Comparison of ENCODE assay signal across 24 cellular contexts in the genomic region with DNA sequence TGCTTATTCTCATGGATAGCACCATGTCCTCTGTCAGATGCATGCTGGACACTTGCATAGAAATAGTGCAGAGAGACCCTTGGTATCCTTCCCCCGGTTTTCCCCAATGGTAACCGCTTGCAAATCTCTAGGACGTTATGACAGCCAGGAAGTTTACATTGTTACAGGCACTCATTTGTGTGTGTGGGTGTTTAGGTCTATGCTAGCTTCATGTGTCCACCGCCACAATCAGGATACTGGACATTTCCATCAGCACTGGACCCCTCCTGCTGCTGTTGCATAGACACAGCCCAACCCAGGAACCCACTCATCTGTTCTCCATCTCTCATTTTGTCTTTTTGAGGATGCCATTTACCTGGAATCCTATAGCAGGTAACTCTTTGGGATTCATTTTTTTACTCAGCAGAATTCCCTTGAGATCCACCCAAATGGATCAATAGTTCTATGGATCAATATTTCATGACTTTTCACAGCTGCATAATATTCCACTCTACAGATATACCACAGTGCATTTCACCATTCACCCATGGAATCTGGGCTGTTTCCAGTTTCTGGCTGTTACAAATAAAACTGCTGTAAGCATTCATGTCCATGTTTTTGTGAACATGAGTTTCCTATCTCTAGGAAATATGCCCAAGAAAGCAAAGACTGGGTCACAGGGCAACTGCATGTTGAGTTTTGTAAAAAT. TPM values are rescaled to one million over a fixed set of nuclear protein-coding genes. Genes with fewer than 3 reads are reported as not detected.
A peak's percentile ranks its signal among the peaks of the same experiment; 100 is the strongest.
DNase-seq lines count a peak whose midpoint lies in the region; ATAC-seq and TF ChIP-seq lines count a peak whose summit lies in the region.
"Had no signal": no experiment of that assay in that cellular context is flagged by ENCODE, and none has a peak within 500 bp of the region (broad histone marks: within the 10 kb centered on the region; RNA-seq: fewer than 3 reads in every experiment).

No MANE protein-coding gene starts in this region.

- H3K4me1 Mint-ChIP-seq in activated CD8-positive, alpha-beta T cell treated with anti-CD3 and anti-CD28 coated beads for 36 hours (ENCODE audit: low read depth) = peaks cover 3% of the 10 kb centered on the region
- H3K4me1 Mint-ChIP-seq in activated CD8-positive, alpha-beta T cell treated with anti-CD3 and anti-CD28 coated beads, Interleukin-2, amount 10 ng/mL, durations not matched to agents 7 days and 5 days (ENCODE audit: low read depth) = no peaks in the 10 kb centered on the region
- peaks cover 2 to 3% of the 10 kb centered on the region in 2 experiments; a peak in 2 of 4 replicates for H3K4me1 Mint-ChIP-seq in H9
- H3K4me1 Mint-ChIP-seq: activated naive CD4-positive, alpha-beta T cell treated with anti-CD3 and anti-CD28 coated beads, Interleukin-2, amount 50 U/mL, for 24 hours had no signal

- no peak overlapping the region for H3T11ph ChIP-seq in H9 (ENCODE audit: low read length)

- no peak overlapping the region for H3K27ac Mint-ChIP-seq in activated CD8-positive, alpha-beta T cell treated with anti-CD3 and anti-CD28 coated beads for 36 hours
- H3K27ac Mint-ChIP-seq in activated CD8-positive, alpha-beta T cell treated with anti-CD3 and anti-CD28 coated beads, Interleukin-2, amount 10 ng/mL, durations not matched to agents 7 days and 5 days = no peak overlapping the region
- no peak overlapping the region for H3K27ac Mint-ChIP-seq in H9
- H3K27ac Mint-ChIP-seq: activated CD4-positive, alpha-beta memory T cell treated with anti-CD3 and anti-CD28 coated beads, Interleukin-2, amount 10 ng/mL, durations not matched to agents 7 days and 5 days; activated naive CD4-positive, alpha-beta T cell treated with anti-CD3 and anti-CD28 coated beads, Interleukin-2, amount 50 U/mL, for 24 hours; nephron progenitor cell; T-helper 1 cell treated with Interleukin-12 subunit alpha and Interleukin-12 subunit beta and Interleukin-4 antibody, amounts not matched to agents 30 μg/mL and 1 μg/mL, for 36 hours had no signal

- H2BK20ac ChIP-seq in H9 (ENCODE audit: low read depth, low read length, poor library complexity, severe bottlenecking) = no peak overlapping the region

- H3K4me2 ChIP-seq in H9 (ENCODE audit: insufficient read depth, insufficient read length, low read length) (no peak overlapping the region), neuronal stem cell (ENCODE audit: insufficient read depth, low read length, poor library complexity, severe bottlenecking) (no peak overlapping the region)

- peaks cover 28% of the 10 kb centered on the region for H3K27me3 Mint-ChIP-seq in activated CD8-positive, alpha-beta T cell treated with anti-CD3 and anti-CD28 coated beads for 36 hours
- peaks cover 42% of the 10 kb centered on the region for H3K27me3 Mint-ChIP-seq in activated CD8-positive, alpha-beta T cell treated with anti-CD3 and anti-CD28 coated beads, Interleukin-2, amount 10 ng/mL, durations not matched to agents 7 days and 5 days (ENCODE audit: low read depth)
- H3K27me3 Mint-ChIP-seq in H9 (ENCODE audit: low read depth) = peaks cover 62% of the 10 kb centered on the region

- no peak overlapping the region for H3K4me3 Mint-ChIP-seq in activated CD8-positive, alpha-beta T cell treated with anti-CD3 and anti-CD28 coated beads for 36 hours
- H3K4me3 Mint-ChIP-seq in activated CD8-positive, alpha-beta T cell treated with anti-CD3 and anti-CD28 coated beads, Interleukin-2, amount 10 ng/mL, durations not matched to agents 7 days and 5 days = no peak overlapping the region
- no peak overlapping the region for H3K4me3 Mint-ChIP-seq in H9
- H3K4me3 Mint-ChIP-seq: activated CD4-positive, alpha-beta memory T cell treated with anti-CD3 and anti-CD28 coated beads, Interleukin-2, amount 10 ng/mL, durations not matched to agents 7 days and 5 days; activated naive CD4-positive, alpha-beta T cell treated with anti-CD3 and anti-CD28 coated beads, Interleukin-2, amount 50 U/mL, for 24 hours; nephron progenitor cell; T-helper 1 cell treated with Interleukin-12 subunit alpha and Interleukin-12 subunit beta and Interleukin-4 antibody, amounts not matched to agents 30 μg/mL and 1 μg/mL, for 36 hours had no signal

- H3K27ac ChIP-seq in H9 (ENCODE audit: insufficient read length, low read depth, low read length) = no peak overlapping the region
- H3K27ac ChIP-seq in RWPE1 = no peak overlapping the region
- H3K27ac ChIP-seq in neuronal stem cell (replicated peaks; ENCODE audit: low read length) = no peak overlapping the region
- H3K27ac ChIP-seq: pancreas, SK-N-MC, suprapubic skin, upper lobe of right lung had no signal

- no peaks in the 10 kb centered on the region for H3K23me2 ChIP-seq in H9 (ENCODE audit: insufficient read length, low read depth, low read length, poor library complexity, severe bottlenecking)

- no peaks in the 10 kb centered on the region for H4K20me1 ChIP-seq in H9 (ENCODE audit: control insufficient read depth, insufficient read depth, insufficient read length)

- no peak overlapping the region for H3K56ac ChIP-seq in H9 (ENCODE audit: insufficient read length, low read depth, low read length)

- no peaks in the 10 kb centered on the region for H3K4me1 ChIP-seq in H9 (ENCODE audit: insufficient read depth, low read length)
- H3K4me1 ChIP-seq in neuronal stem cell (ENCODE audit: control insufficient read depth in 2 of 2, insufficient read depth in 1 of 2, low read depth in 1 of 2, low read length in 2 of 2) = no peaks in the 10 kb centered on the region
- H3K4me1 ChIP-seq: pancreas, upper lobe of right lung had no signal

- H3K23ac ChIP-seq in H9 (ENCODE audit: insufficient read length, low read depth, low read length) (no peak overlapping the region), neuronal stem cell (ENCODE audit: low read depth, low read length, poor library complexity) (peak overlapping the region; percentile 1)

- H2BK15ac ChIP-seq in H9 (ENCODE audit: low read depth, low read length) (no peak overlapping the region), neuronal stem cell (ENCODE audit: low read length) (no peak overlapping the region)

- intact Hi-C loops in activated CD8-positive, alpha-beta T cell treated with anti-CD3 and anti-CD28 coated beads for 36 hours (cut with micrococcal nuclease) = loop anchor here (5.0 kb wide), 1 partner anchor 472 kb away; no protein-coding TSS in a partner anchor

- no peak overlapping the region for H2BK5ac ChIP-seq in H9 (ENCODE audit: insufficient read length, low read length)
- no peak overlapping the region for H2BK5ac ChIP-seq in neuronal stem cell (ENCODE audit: low read length)

- H2BK12ac ChIP-seq in H9 (ENCODE audit: insufficient read length, low read depth, low read length) = no peak overlapping the region
- H2BK12ac ChIP-seq in neuronal stem cell (ENCODE audit: low read length) = no peak overlapping the region

- no CpG with 5 or more reads among the region's 4 CpGs for WGBS in H9 (ENCODE audit: extremely low coverage, insufficient read length, low lambda C conversion rate)
- WGBS in neuronal stem cell (ENCODE audit: extremely low coverage in 2 of 2, insufficient read length in 2 of 2, insufficient replicate concordance in 1 of 2), 2 donors = no CpG with 5 or more reads among the region's 4 CpGs

- no peak overlapping the region for H2AK5ac ChIP-seq in H9 (ENCODE audit: insufficient read length, low read length)
- no peak overlapping the region for H2AK5ac ChIP-seq in neuronal stem cell (ENCODE audit: low read depth, low read length)

- no peaks in the 10 kb centered on the region for H3K9me3 ChIP-seq in H9 (ENCODE audit: control insufficient read depth, low read depth, low read length)
- H3K9me3 ChIP-seq in neuronal stem cell (replicated peaks in 1 of 2; ENCODE audit: control insufficient read depth in 2 of 2, insufficient read depth in 1 of 2, low read depth in 1 of 2, low read length in 2 of 2) = peaks cover 3 to 7% of the 10 kb centered on the region in 2 donors
- H3K9me3 ChIP-seq: mucosa of descending colon, pancreas, suprapubic skin had no signal

- H2BK120ac ChIP-seq in H9 (ENCODE audit: low read depth, low read length, poor library complexity, severe bottlenecking) (no peak overlapping the region), neuronal stem cell (ENCODE audit: low read depth, low read length) (no peak overlapping the region)

- peak; percentile 25 for TF ChIP-seq CTCF in activated CD8-positive, alpha-beta T cell treated with anti-CD3 and anti-CD28 coated beads for 36 hours (IDR thresholded peaks at IDR 0.05)
- TF ChIP-seq CTCF in H9 (conservative IDR thresholded peaks at IDR 0.05) = 0 out of 3 replicates have a peak, but pooled peaks have one; percentile 6
- TF ChIP-seq CTCF in RWPE1 (conservative IDR thresholded peaks at IDR 0.05; ENCODE audit: low read depth) = 0 out of 2 replicates have a peak, but pooled peaks have one; percentile 1
- no peak for TF ChIP-seq CTCF in omental fat pad (IDR thresholded peaks at IDR 0.05)

- H4K91ac ChIP-seq in H9 (ENCODE audit: insufficient read length, low read depth, low read length) = no peak overlapping the region
- H4K91ac ChIP-seq in neuronal stem cell (ENCODE audit: low read depth, low read length, poor library complexity) = peak overlapping the region; percentile 53

- H4K8ac ChIP-seq in H9 (replicated peaks; ENCODE audit: insufficient read length, low read depth, low read length) (no peak overlapping the region), neuronal stem cell (ENCODE audit: low read depth, low read length) (no peak overlapping the region)

- no peaks in the 10 kb centered on the region for H3K36me3 Mint-ChIP-seq in activated CD8-positive, alpha-beta T cell treated with anti-CD3 and anti-CD28 coated beads for 36 hours (ENCODE audit: low read depth)
- no peaks in the 10 kb centered on the region for H3K36me3 Mint-ChIP-seq in activated CD8-positive, alpha-beta T cell treated with anti-CD3 and anti-CD28 coated beads, Interleukin-2, amount 10 ng/mL, durations not matched to agents 7 days and 5 days (ENCODE audit: low read depth)
- no peaks in the 10 kb centered on the region for H3K36me3 Mint-ChIP-seq in H9 (ENCODE audit: insufficient read depth in 1 of 3, low read depth in 3 of 3)

- H3K4me3 ChIP-seq in neuronal stem cell (ENCODE audit: low read length in 2 of 2) = no peak overlapping the region
- H3K4me3 ChIP-seq: lung, mucosa of descending colon, pancreas, SK-N-MC, suprapubic skin, upper lobe of right lung had no signal

- H4K5ac ChIP-seq in H9 (ENCODE audit: insufficient read length, low read depth, low read length) = no peak overlapping the region

- H3K79me1 ChIP-seq in H9 (ENCODE audit: insufficient read depth, low read depth, low read length, poor library complexity, severe bottlenecking) (no peaks in the 10 kb centered on the region), neuronal stem cell (ENCODE audit: low read depth, low read length) (no peaks in the 10 kb centered on the region)

- no peaks in the 10 kb centered on the region for H3K79me2 ChIP-seq in H9 (ENCODE audit: insufficient read depth, low read length)

- no peaks in the 10 kb centered on the region for H3K9me3 Mint-ChIP-seq in activated CD8-positive, alpha-beta T cell treated with anti-CD3 and anti-CD28 coated beads for 36 hours
- H3K9me3 Mint-ChIP-seq in activated CD8-positive, alpha-beta T cell treated with anti-CD3 and anti-CD28 coated beads, Interleukin-2, amount 10 ng/mL, durations not matched to agents 7 days and 5 days (ENCODE audit: insufficient read depth) = no peaks in the 10 kb centered on the region
- peaks cover 5 to 7% of the 10 kb centered on the region in 2 experiments; a peak in 4 of 5 replicates for H3K9me3 Mint-ChIP-seq in H9
- H3K9me3 Mint-ChIP-seq: activated CD4-positive, alpha-beta memory T cell treated with anti-CD3 and anti-CD28 coated beads, Interleukin-2, amount 10 ng/mL, durations not matched to agents 7 days and 5 days; activated naive CD4-positive, alpha-beta T cell treated with anti-CD3 and anti-CD28 coated beads, Interleukin-2, amount 50 U/mL, for 24 hours; T-helper 1 cell treated with Interleukin-12 subunit alpha and Interleukin-12 subunit beta and Interleukin-4 antibody, amounts not matched to agents 30 μg/mL and 1 μg/mL, for 36 hours had no signal

- no peak for DNase-seq in activated CD8-positive, alpha-beta T cell treated with anti-CD3 and anti-CD28 coated beads for 36 hours
- DNase-seq in activated CD8-positive, alpha-beta T cell treated with anti-CD3 and anti-CD28 coated beads, Interleukin-2, amount 10 ng/mL, durations not matched to agents 7 days and 5 days = no peak
- DNase-seq in H9 = no peak
- no peak for DNase-seq in RWPE1 (ENCODE audit: low spot score)
- no peak for DNase-seq in neuronal stem cell (ENCODE audit: low spot score)
- DNase-seq in NCI-H1417 treated with DMSO at 0.1 percent for 48 hours (lab: John Stamatoyannopoulos, UW) = no peak
- DNase-seq in omental fat pad (ENCODE audit: low spot score) = no peak
- DNase-seq: hypothalamus, NCI-H187, NCI-H446 treated with DMSO at 0.1 percent for 48 hours had no signal

- H3K9ac ChIP-seq in H9 (ENCODE audit: extremely low read depth, insufficient read length, low read length) = no peak overlapping the region
- no peak overlapping the region for H3K9ac ChIP-seq in neuronal stem cell (ENCODE audit: low read depth, low read length, poor library complexity)

- H3K4ac ChIP-seq in H9 (ENCODE audit: low read depth, low read length) (no peak overlapping the region), neuronal stem cell (ENCODE audit: low read length) (no peak overlapping the region)

- CTCF ChIA-PET in activated CD8-positive, alpha-beta T cell treated with anti-CD3 and anti-CD28 coated beads for 36 hours (lab: Charles Lee) = interaction anchor here (0.9 to 3.9 kb wide), 12 partner anchors 9 to 472 kb away, joined by 3 to 59 read pairs (median 5); no protein-coding TSS in a partner anchor
- CTCF ChIA-PET in activated CD8-positive, alpha-beta T cell treated with anti-CD3 and anti-CD28 coated beads, Interleukin-2, amount 10 ng/mL, durations not matched to agents 7 days and 5 days (lab: Charles Lee) = interaction anchor here (0.8 to 2.0 kb wide), 5 partner anchors 186 to 473 kb away, joined by 4 to 11 read pairs (median 7); no protein-coding TSS in a partner anchor
- CTCF ChIA-PET in RWPE1 (lab: Yijun Ruan, JAX) = interaction anchor here (0.6 to 1.1 kb wide), 4 partner anchors 122 to 224 kb away, joined by 3 to 7 read pairs (median 4); no protein-coding TSS in a partner anchor

- POLR2A ChIA-PET in activated CD8-positive, alpha-beta T cell treated with anti-CD3 and anti-CD28 coated beads for 36 hours (lab: Charles Lee) = interaction anchor here (1.6 kb wide), 1 partner anchor 191 kb away, joined by 9 read pairs; no protein-coding TSS in a partner anchor
- POLR2A ChIA-PET in activated CD8-positive, alpha-beta T cell treated with anti-CD3 and anti-CD28 coated beads, Interleukin-2, amount 10 ng/mL, durations not matched to agents 7 days and 5 days (lab: Charles Lee) = no interaction called here
- POLR2A ChIA-PET in RWPE1 (lab: Yijun Ruan, JAX; ENCODE audit: low non-redundant PET) = no interaction called here

- no peak for ATAC-seq in activated CD8-positive, alpha-beta T cell treated with anti-CD3 and anti-CD28 coated beads for 36 hours
- no peak for ATAC-seq in activated CD8-positive, alpha-beta T cell treated with anti-CD3 and anti-CD28 coated beads, Interleukin-2, amount 10 ng/mL, durations not matched to agents 7 days and 5 days
- ATAC-seq in GM21381 (IDR thresholded peaks at IDR 0.05; ENCODE audit: unreplicated experiment) (no peak), omental fat pad (ENCODE audit: low FRiP score) (no peak)

- H3K18ac ChIP-seq in H9 (ENCODE audit: insufficient read length, low read depth, low read length) = no peak overlapping the region
- H3K18ac ChIP-seq in neuronal stem cell (ENCODE audit: low read length) = no peak overlapping the region

- H2AFZ ChIP-seq in H9 (ENCODE audit: low read length) (no peak overlapping the region), neuronal stem cell (ENCODE audit: low read length) (no peak overlapping the region)

- H3K14ac ChIP-seq in H9 (ENCODE audit: insufficient read depth, low read length) (no peak overlapping the region), neuronal stem cell (ENCODE audit: low read length) (no peak overlapping the region)

- H3K27me3 ChIP-seq in H9 (ENCODE audit: insufficient read depth, low read length) (peaks cover 3% of the 10 kb centered on the region; the same call in 1 of the 2 replicates), neuronal stem cell (ENCODE audit: control insufficient read depth in 3 of 3, insufficient read depth in 3 of 3, low read depth in 1 of 3, low read length in 3 of 3) (peaks cover 0 to 6% (median 5%) of the 10 kb centered on the region in 3 experiments)

- H3K36me3 ChIP-seq in neuronal stem cell (replicated peaks in 1 of 2; ENCODE audit: control insufficient read depth in 2 of 2, insufficient read depth in 2 of 2, low read length in 2 of 2) = no peaks in the 10 kb centered on the region
- H3K36me3 ChIP-seq: pancreas, suprapubic skin, upper lobe of right lung had no signal

RNA-seq across cellular contexts. Expression of a gene that starts 6.6 kb away (rescaled TPM):
- not detected for total RNA-seq in activated CD8-positive, alpha-beta T cell treated with anti-CD3 and anti-CD28 coated beads for 36 hours
- total RNA-seq in activated CD8-positive, alpha-beta T cell treated with anti-CD3 and anti-CD28 coated beads, Interleukin-2, amount 10 ng/mL, durations not matched to agents 7 days and 5 days = not detected
- total RNA-seq in H9 (2021) (0.66 and 0.77 TPM in 2 replicates), omental fat pad (10 to 100 TPM in 2 of 4 donors, 1 to 10 TPM in 2; 1.3 to 16.5 (median 5.8) TPM)
- polyA plus RNA-seq in neuronal stem cell (2013, experiment 1 of 2) = 0.61 TPM
- 0.69 TPM for polyA plus RNA-seq in neuronal stem cell (2013, experiment 2 of 2)

RNA-seq across cellular contexts. Expression of a gene that starts 52.5 kb away (rescaled TPM):
- not detected for total RNA-seq in activated CD8-positive, alpha-beta T cell treated with anti-CD3 and anti-CD28 coated beads for 36 hours
- total RNA-seq in activated CD8-positive, alpha-beta T cell treated with anti-CD3 and anti-CD28 coated beads, Interleukin-2, amount 10 ng/mL, durations not matched to agents 7 days and 5 days = not detected
- total RNA-seq in H9 (2021) (0.17 and 0.20 TPM in 2 replicates), omental fat pad (not detected)
- polyA plus RNA-seq in neuronal stem cell (2013, experiment 1 of 2) = 0.01 TPM
- 0.01 TPM for polyA plus RNA-seq in neuronal stem cell (2013, experiment 2 of 2)
- total RNA-seq: A172; activated CD4-positive, alpha-beta memory T cell treated with anti-CD3 and anti-CD28 coated beads, Interleukin-2, amount 10 ng/mL, durations not matched to agents 7 days and 5 days; IMR-90; mucosa of descending colon; pancreas had no signal
- polyA plus RNA-seq: IMR-90, small intestine had no signal

Comparison
In these comparisons a context has a peak if more than half of its experiments do, and no peak if none do; other contexts are left out.
1. CTCF ChIP-seq: peak in activated CD8-positive, alpha-beta T cell treated with anti-CD3 and anti-CD28 coated beads for 36 hours (single experiment), H9 (single experiment) and RWPE1 (single experiment); none in omental fat pad (0 of 3).